ENCODE assay signal across 8 cellular contexts in genomic region chr10:132422931-132423813, GRCh38. TPM values are rescaled to one million over a fixed set of nuclear protein-coding genes. Genes with fewer than 3 reads are reported as not detected.
DNase-seq lines count a peak whose midpoint lies in the region; ATAC-seq and TF ChIP-seq lines count a peak whose summit lies in the region.

No MANE protein-coding gene starts in this region.

- in situ Hi-C loops in G401 (cut with HindIII; ENCODE audit: low sequenced_read_pairs): no loop called here

- H3K27ac Mint-ChIP-seq in activated naive CD8-positive, alpha-beta T cell treated with anti-CD3 and anti-CD28 coated beads, Interleukin-2, amount 50 U/mL, for 24 hours: peak overlapping the region; percentile 59
- H3K27ac Mint-ChIP-seq in neural progenitor cell: peak overlapping the region; percentile 75

- no peak overlapping the region for H3K4me3 Mint-ChIP-seq in activated naive CD8-positive, alpha-beta T cell treated with anti-CD3 and anti-CD28 coated beads, Interleukin-2, amount 50 U/mL, for 24 hours
- H3K4me3 Mint-ChIP-seq in neural progenitor cell: no peak overlapping the region

- no peaks in the 10 kb centered on the region for H3K27me3 Mint-ChIP-seq in activated naive CD8-positive, alpha-beta T cell treated with anti-CD3 and anti-CD28 coated beads, Interleukin-2, amount 50 U/mL, for 24 hours
- H3K27me3 Mint-ChIP-seq in neural progenitor cell (ENCODE audit: insufficient read depth, low read depth): no peaks in the 10 kb centered on the region

- H3K4me3 ChIP-seq in Karpas-422 (ENCODE audit: low read length): no peak overlapping the region; the same call in 1 of the 2 replicates
- no peak overlapping the region for H3K4me3 ChIP-seq in neural progenitor cell

- no peak overlapping the region for H2AFZ ChIP-seq in Karpas-422 (ENCODE audit: low read length)
- no peak overlapping the region for H2AFZ ChIP-seq in neural progenitor cell (replicated peaks)

- peaks cover 31% of the 10 kb centered on the region for H3K4me1 Mint-ChIP-seq in activated naive CD8-positive, alpha-beta T cell treated with anti-CD3 and anti-CD28 coated beads, Interleukin-2, amount 50 U/mL, for 24 hours
- H3K4me1 Mint-ChIP-seq in neural progenitor cell: peaks cover 27% of the 10 kb centered on the region

- no peaks in the 10 kb centered on the region for H3K9me2 ChIP-seq in Karpas-422 (replicated peaks; ENCODE audit: insufficient read depth, low read length)

- DNase-seq in G401 (ENCODE audit: low spot score): peak; percentile 24
- DNase-seq in Karpas-422: peak; percentile 53
- no peak for DNase-seq in activated naive CD8-positive, alpha-beta T cell treated with anti-CD3 and anti-CD28 coated beads, Interleukin-2, amount 50 U/mL, for 24 hours
- DNase-seq in neural progenitor cell (ENCODE audit: low spot score): no peak
- no peak for DNase-seq in COLO829 (ENCODE audit: low spot score)
- DNase-seq in islet precursor cell: no peak
- no peak for DNase-seq in cortex of kidney (lab: John Stamatoyannopoulos, UW)

- no peak for ATAC-seq in activated naive CD8-positive, alpha-beta T cell treated with anti-CD3 and anti-CD28 coated beads, Interleukin-2, amount 50 U/mL, for 24 hours
- no peak for ATAC-seq in HG03175 (IDR thresholded peaks at IDR 0.05; ENCODE audit: unreplicated experiment)

- H3K79me2 ChIP-seq in Karpas-422 (ENCODE audit: low read length) (no peaks in the 10 kb centered on the region), neural progenitor cell (ENCODE audit: low read depth) (no peaks in the 10 kb centered on the region)

- no peaks in the 10 kb centered on the region; the same call in 1 of the 2 replicates for H4K20me1 ChIP-seq in Karpas-422 (ENCODE audit: insufficient read depth, low read depth, low read length)
- no peaks in the 10 kb centered on the region for H4K20me1 ChIP-seq in neural progenitor cell (ENCODE audit: low read depth)

- no peaks in the 10 kb centered on the region for H3K9me3 ChIP-seq in Karpas-422 (ENCODE audit: low read length)
- no peaks in the 10 kb centered on the region for H3K9me3 ChIP-seq in neural progenitor cell (ENCODE audit: low read depth)

- H3K36me3 Mint-ChIP-seq in activated naive CD8-positive, alpha-beta T cell treated with anti-CD3 and anti-CD28 coated beads, Interleukin-2, amount 50 U/mL, for 24 hours (ENCODE audit: low read depth): no peaks in the 10 kb centered on the region
- H3K36me3 Mint-ChIP-seq in neural progenitor cell: no peaks in the 10 kb centered on the region

- no peaks in the 10 kb centered on the region for H3K9me3 Mint-ChIP-seq in activated naive CD8-positive, alpha-beta T cell treated with anti-CD3 and anti-CD28 coated beads, Interleukin-2, amount 50 U/mL, for 24 hours
- no peaks in the 10 kb centered on the region for H3K9me3 Mint-ChIP-seq in neural progenitor cell

- H3K36me3 ChIP-seq in Karpas-422 (ENCODE audit: insufficient read depth, low read length) (no peaks in the 10 kb centered on the region), neural progenitor cell (no peaks in the 10 kb centered on the region)

- H3K27ac ChIP-seq in Karpas-422 (ENCODE audit: low read length): peak overlapping the region; percentile 66
- H3K27ac ChIP-seq in neural progenitor cell: no peak overlapping the region

- no peak for TF ChIP-seq CTCF in neural progenitor cell (IDR thresholded peaks at IDR 0.05)

- H3K27me3 ChIP-seq in Karpas-422 (ENCODE audit: low read length) (no peaks in the 10 kb centered on the region), neural progenitor cell (no peaks in the 10 kb centered on the region)

- H3K4me2 ChIP-seq in Karpas-422 (ENCODE audit: low read depth, low read length, poor library complexity, severe bottlenecking) (peak overlapping the region; percentile 53), neural progenitor cell (no peak overlapping the region)

- H3K4me1 ChIP-seq in Karpas-422 (ENCODE audit: low read length): peaks cover 49% of the 10 kb centered on the region
- H3K4me1 ChIP-seq in neural progenitor cell: peaks cover 22% of the 10 kb centered on the region

- H3K9ac ChIP-seq in Karpas-422 (ENCODE audit: low read length) (peak overlapping the region; percentile 36), neural progenitor cell (no peak overlapping the region)

- H3F3A ChIP-seq in neural progenitor cell (ENCODE audit: low read depth): peaks cover 15% of the 10 kb centered on the region

RNA-seq across cellular contexts. Expression of gene PWWP2B, which starts 26.2 kb away (rescaled TPM):
- 24.5 and 27.6 TPM in 2 replicates for total RNA-seq in G401 (2014; rRNA removed; shearing (Covaris generic))
- 1.4 and 3.7 TPM in 2 replicates for total RNA-seq in Karpas-422 (2014; rRNA removed; shearing (Covaris generic); ENCODE audit: low replicate concordance)
- 0.34 and 1.5 TPM in 2 replicates for total RNA-seq in neural progenitor cell (ENCODE audit: low replicate concordance)

Comparison
In these comparisons a context has a peak if more than half of its experiments do, and no peak if none do; other contexts are left out.
1. DNase-seq: peak in G401 (single experiment) and Karpas-422 (single experiment); none in activated naive CD8-positive, alpha-beta T cell treated with anti-CD3 and anti-CD28 coated beads, Interleukin-2, amount 50 U/mL, for 24 hours (single experiment), neural progenitor cell (single experiment), COLO829 (single experiment), islet precursor cell (single experiment) and cortex of kidney (single experiment).